3 cellular contexts compared by ENCODE assay signal in the genomic region with DNA sequence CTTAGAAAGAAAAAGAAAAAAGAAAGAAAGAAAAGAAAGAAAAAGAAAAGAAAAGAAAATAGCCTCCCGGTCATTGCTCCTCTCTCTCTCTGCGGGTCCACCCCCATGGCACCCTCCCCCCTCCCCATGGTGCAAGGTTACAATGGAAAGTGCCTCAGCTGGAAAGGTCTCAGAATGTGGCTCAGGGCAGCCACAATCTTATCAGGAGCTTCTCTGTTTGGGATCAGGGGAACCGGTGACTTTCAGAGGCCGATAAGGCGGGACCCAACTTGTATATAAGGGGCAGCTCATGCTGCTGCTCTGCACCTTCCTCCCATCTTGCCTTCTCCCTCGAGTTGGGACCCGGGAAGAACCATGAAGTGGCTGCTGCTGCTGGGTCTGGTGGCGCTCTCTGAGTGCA. TPM values are rescaled to one million over a fixed set of nuclear protein-coding genes. Genes with fewer than 3 reads are reported as not detected.
"Had no signal": no experiment of that assay in that cellular context is flagged by ENCODE, and none has a peak within 500 bp of the region (broad histone marks: within the 10 kb centered on the region; RNA-seq: fewer than 3 reads in every experiment).

A gene (plus strand): TSS at position 301 of the 400 bp plus-strand sequence. CDS start 54 bp downstream, at position 355.

RNA-seq across cellular contexts. Expression of the gene that starts here (rescaled TPM):
- total RNA-seq: M059J, MCF 10A, NCI-H460 had no signal
